ENCODE assay signal across 8 cellular contexts in the genomic region with DNA sequence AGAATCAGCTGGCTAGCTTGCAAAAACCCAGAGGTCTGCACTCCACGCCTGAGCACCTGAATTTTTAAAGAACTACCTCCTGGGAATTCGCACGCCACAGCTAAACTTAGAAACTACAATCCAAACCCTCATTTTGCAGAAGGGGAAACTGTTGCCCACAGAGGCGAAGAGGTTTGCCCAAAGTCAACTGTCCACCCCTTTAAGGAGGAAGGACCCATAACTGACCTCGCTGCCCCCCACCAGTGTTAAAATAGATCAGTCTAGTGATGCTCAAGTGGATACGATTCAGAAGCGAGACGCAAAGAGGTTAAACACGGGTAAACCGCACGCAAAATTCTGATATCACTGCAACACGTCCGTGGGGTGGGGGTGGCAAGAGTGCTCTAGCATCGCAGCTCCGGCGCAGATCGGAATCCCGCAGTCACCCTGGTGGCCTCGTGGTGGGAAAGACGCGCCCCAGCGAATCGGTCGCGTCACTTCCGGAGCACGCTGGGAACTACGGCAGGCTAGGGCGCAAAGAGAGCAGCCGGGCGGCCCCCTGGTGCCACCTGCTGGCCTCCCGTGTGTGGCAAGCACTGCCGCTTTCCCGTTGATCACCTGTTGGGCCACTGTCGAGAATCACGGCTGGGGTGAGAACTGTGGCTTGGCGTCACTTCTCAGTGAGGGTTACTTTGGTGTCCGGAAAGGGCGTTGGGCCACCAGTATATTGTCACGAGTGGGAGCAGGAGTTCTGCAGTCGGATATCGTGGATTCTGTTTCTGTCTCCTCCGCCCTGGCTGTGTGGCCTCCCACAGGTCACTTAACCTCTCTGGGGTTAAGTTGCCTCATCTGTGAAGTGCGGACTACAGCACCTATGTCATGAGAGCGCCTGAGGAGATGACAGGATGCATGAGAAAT. TPM values are rescaled to one million over a fixed set of nuclear protein-coding genes. Genes with fewer than 3 reads are reported as not detected.
A peak's percentile ranks its signal among the peaks of the same experiment; 100 is the strongest.
DNase-seq lines count a peak whose midpoint lies in the region; ATAC-seq and TF ChIP-seq lines count a peak whose summit lies in the region.

Gene ALKBH2, minus strand, starts transcription at position 451 of the 897 bp plus-strand sequence. CDS start 686 bp downstream, outside the sequence.

- peak within 1 kb of the TSS; percentile 93 for H3K27ac Mint-ChIP-seq in activated naive CD4-positive, alpha-beta T cell treated with anti-CD3 and anti-CD28 coated beads, Interleukin-2, amount 50 U/mL, for 72 hours
- peak within 1 kb of the TSS; percentile 78 for H3K27ac Mint-ChIP-seq in osteocyte (ENCODE audit: unreplicated experiment)

- 6% methylated on average over 45 of the region's 45 CpGs for WGBS in thymus

- H3K27ac ChIP-seq in thymus (ENCODE audit: low read depth), result peak within 1 kb of the TSS; percentile 3

- peak within 1 kb of the TSS; percentile 80 for H3K4me3 Mint-ChIP-seq in osteocyte (ENCODE audit: unreplicated experiment)

- H3K4me1 ChIP-seq in thymus (ENCODE audit: control insufficient read depth, insufficient read depth, low read length), result peaks cover 17% of the 10 kb centered on the region

- H3K9me3 ChIP-seq in thymus (ENCODE audit: control insufficient read depth), result no peaks in the 10 kb centered on the region

- H3K9me3 Mint-ChIP-seq in activated naive CD4-positive, alpha-beta T cell treated with anti-CD3 and anti-CD28 coated beads, Interleukin-2, amount 50 U/mL, for 72 hours, result no peaks in the 10 kb centered on the region
- H3K9me3 Mint-ChIP-seq in osteocyte (ENCODE audit: unreplicated experiment), result no peaks in the 10 kb centered on the region

- H3K4me3 ChIP-seq in thymus (ENCODE audit: low read length), result peak within 1 kb of the TSS; percentile 38

- CTCF ChIA-PET in GM10248 (lab: Yijun Ruan, JAX), result interaction anchor here (0.7 to 3.2 kb wide), 39 partner anchors 9 to 561 kb away, joined by 3 to 17 read pairs (median 3); no protein-coding TSS in a partner anchor

- TF ChIP-seq CTCF in GM10248 (IDR thresholded peaks at IDR 0.05; ENCODE audit: control extremely low read depth, extremely low read depth, low read depth, missing control alignments), result peak; percentile 99
- TF ChIP-seq CTCF in osteocyte (IDR thresholded peaks at IDR 0.05), result peak; percentile 98

- peaks cover 17% of the 10 kb centered on the region for H3K36me3 ChIP-seq in thymus (ENCODE audit: control insufficient read depth, insufficient read depth)

- H3K27me3 Mint-ChIP-seq in osteocyte (ENCODE audit: unreplicated experiment), result no peaks in the 10 kb centered on the region

- H3K4me1 Mint-ChIP-seq in osteocyte (ENCODE audit: unreplicated experiment), result peaks cover 31% of the 10 kb centered on the region

- H3K27me3 ChIP-seq in thymus (ENCODE audit: control insufficient read depth, insufficient read depth), result no peaks in the 10 kb centered on the region

- H3K36me3 Mint-ChIP-seq in activated naive CD4-positive, alpha-beta T cell treated with anti-CD3 and anti-CD28 coated beads, Interleukin-2, amount 50 U/mL, for 72 hours, result peaks cover 15 to 18% of the 10 kb centered on the region in 2 donors
- peaks cover 5% of the 10 kb centered on the region for H3K36me3 Mint-ChIP-seq in osteocyte (ENCODE audit: unreplicated experiment)

- ATAC-seq in HG02571 (IDR thresholded peaks at IDR 0.05; ENCODE audit: unreplicated experiment), result peak; percentile 64
- peak; percentile 72 for ATAC-seq in SK-N-SH treated with all-trans-retinoic acid at 6 μM for 48 hours
- peak; percentile 75 to 79 for ATAC-seq in activated naive CD4-positive, alpha-beta T cell treated with anti-CD3 and anti-CD28 coated beads, Interleukin-2, amount 50 U/mL, for 72 hours

- DNase-seq in GM10248 (ENCODE audit: extremely low spot score), result peak; percentile 92
- peak; percentile 83 for DNase-seq in NCI-H1092 (lab: John Stamatoyannopoulos, UW)
- peak; percentile 94 to 96 for DNase-seq in activated naive CD4-positive, alpha-beta T cell treated with anti-CD3 and anti-CD28 coated beads, Interleukin-2, amount 50 U/mL, for 72 hours (ENCODE audit: low spot score in 2 of 2)
- peak; percentile 89 for DNase-seq in glomerular visceral epithelial cell (ENCODE audit: extremely low spot score)
- peak; percentile 95 for DNase-seq in osteocyte (ENCODE audit: extremely low spot score, unreplicated experiment)

- POLR2A ChIA-PET in GM10248 (lab: Yijun Ruan, JAX), result no interaction called here

TF ChIP-seq in SK-N-SH treated with all-trans-retinoic acid at 6 μM for 48 hours, 23 proteins besides CTCF, POLR2A, EP300 and RAD21 (continues in another document):
- TF ChIP-seq ISL1 (CRISPR knock-in tag; IDR thresholded peaks at IDR 0.05) (no peak), PPARA (CRISPR knock-in tag; IDR thresholded peaks at IDR 0.05; ENCODE audit: borderline replicate concordance) (no peak), ARNTL (CRISPR knock-in tag; IDR thresholded peaks at IDR 0.05; ENCODE audit: borderline replicate concordance, low read depth) (no peak), ZNF8 (CRISPR knock-in tag; IDR thresholded peaks at IDR 0.05) (no peak), SNAI2 (CRISPR knock-in tag; IDR thresholded peaks at IDR 0.05) (no peak), TOX (CRISPR knock-in tag; IDR thresholded peaks at IDR 0.05; ENCODE audit: borderline replicate concordance) (no peak), PATZ1 (CRISPR knock-in tag; IDR thresholded peaks at IDR 0.05; ENCODE audit: borderline replicate concordance) (no peak), ESRRG (CRISPR knock-in tag; IDR thresholded peaks at IDR 0.05) (0 out of 2 replicates have a peak, but pooled peaks have one; percentile 10), POU6F1 (CRISPR knock-in tag; IDR thresholded peaks at IDR 0.05; ENCODE audit: borderline replicate concordance, low read depth) (no peak), ZNF70 (CRISPR knock-in tag; IDR thresholded peaks at IDR 0.05) (no peak), ZNF565 (CRISPR knock-in tag; conservative IDR thresholded peaks at IDR 0.05; ENCODE audit: low read depth) (no peak), TCF4 (CRISPR knock-in tag; IDR thresholded peaks at IDR 0.05; ENCODE audit: borderline replicate concordance) (no peak), ZC3H10 (CRISPR knock-in tag; IDR thresholded peaks at IDR 0.05) (no peak), OSR1 (CRISPR knock-in tag; IDR thresholded peaks at IDR 0.05) (no peak), BACH2 (CRISPR knock-in tag; IDR thresholded peaks at IDR 0.05; ENCODE audit: borderline replicate concordance) (no peak), ZFP30 (CRISPR knock-in tag; IDR thresholded peaks at IDR 0.05) (no peak)
- TF ChIP-seq, protein P1, sequence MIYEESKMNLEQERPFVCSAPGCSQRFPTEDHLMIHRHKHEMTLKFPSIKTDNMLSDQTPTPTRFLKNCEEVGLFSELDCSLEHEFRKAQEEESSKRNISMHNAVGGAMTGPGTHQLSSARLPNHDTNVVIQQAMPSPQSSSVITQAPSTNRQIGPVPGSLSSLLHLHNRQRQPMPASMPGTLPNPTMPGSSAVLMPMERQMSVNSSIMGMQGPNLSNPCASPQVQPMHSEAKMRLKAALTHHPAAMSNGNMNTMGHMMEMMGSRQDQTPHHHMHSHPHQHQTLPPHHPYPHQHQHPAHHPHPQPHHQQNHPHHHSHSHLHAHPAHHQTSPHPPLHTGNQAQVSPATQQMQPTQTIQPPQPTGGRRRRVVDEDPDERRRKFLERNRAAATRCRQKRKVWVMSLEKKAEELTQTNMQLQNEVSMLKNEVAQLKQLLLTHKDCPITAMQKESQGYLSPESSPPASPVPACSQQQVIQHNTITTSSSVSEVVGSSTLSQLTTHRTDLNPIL (CRISPR knock-in tag; IDR thresholded peaks at IDR 0.05; ENCODE audit: low read depth), result no peak
- TF ChIP-seq, protein P2, sequence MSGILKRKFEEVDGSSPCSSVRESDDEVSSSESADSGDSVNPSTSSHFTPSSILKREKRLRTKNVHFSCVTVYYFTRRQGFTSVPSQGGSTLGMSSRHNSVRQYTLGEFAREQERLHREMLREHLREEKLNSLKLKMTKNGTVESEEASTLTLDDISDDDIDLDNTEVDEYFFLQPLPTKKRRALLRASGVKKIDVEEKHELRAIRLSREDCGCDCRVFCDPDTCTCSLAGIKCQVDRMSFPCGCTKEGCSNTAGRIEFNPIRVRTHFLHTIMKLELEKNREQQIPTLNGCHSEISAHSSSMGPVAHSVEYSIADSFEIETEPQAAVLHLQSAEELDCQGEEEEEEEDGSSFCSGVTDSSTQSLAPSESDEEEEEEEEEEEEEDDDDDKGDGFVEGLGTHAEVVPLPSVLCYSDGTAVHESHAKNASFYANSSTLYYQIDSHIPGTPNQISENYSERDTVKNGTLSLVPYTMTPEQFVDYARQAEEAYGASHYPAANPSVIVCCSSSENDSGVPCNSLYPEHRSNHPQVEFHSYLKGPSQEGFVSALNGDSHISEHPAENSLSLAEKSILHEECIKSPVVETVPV (CRISPR knock-in tag; IDR thresholded peaks at IDR 0.05), result 0 out of 2 replicates have a peak, but pooled peaks have one; percentile 22

RNA-seq across cellular contexts. Expression of gene ALKBH2, which starts in this region (rescaled TPM):
- total RNA-seq in activated naive CD4-positive, alpha-beta T cell treated with anti-CD3 and anti-CD28 coated beads, Interleukin-2, amount 50 U/mL, for 72 hours, result 10 to 100 TPM; 32.7 to 33.9 TPM
- total RNA-seq in osteocyte, result 17.4 and 17.7 TPM in 2 replicates
- 25.9 TPM for polyA plus RNA-seq in thymus

Comparison
In these comparisons a context has a peak if more than half of its experiments do, and no peak if none do; other contexts are left out.
1. Peak in every context shown above with its lines: DNase-seq, ATAC-seq, H3K4me3 ChIP-seq and H3K27ac ChIP-seq.